ENCODE assay signal across 10 cellular contexts in genomic region chr10:6838118-6838517, GRCh38.
DNase-seq lines count a peak whose midpoint lies in the region; ATAC-seq, FAIRE-seq and TF ChIP-seq lines count a peak whose summit lies in the region.
"Had no signal": no experiment of that assay in that cellular context is flagged by ENCODE, and none has a peak within 500 bp of the region (broad histone marks: within the 10 kb centered on the region; RNA-seq: fewer than 3 reads in every experiment).

No MANE protein-coding gene starts in this region.

- no peaks in the 10 kb centered on the region; the same call in 1 of the 2 replicates for H3K27me3 ChIP-seq in GM06990 (replicated peaks; ENCODE audit: control insufficient read depth, insufficient read depth, low read length)
- H3K27me3 ChIP-seq: tibial artery had no signal

- H3K4me3 Mint-ChIP-seq in activated CD8-positive, alpha-beta T cell treated with anti-CD3 and anti-CD28 coated beads for 36 hours, result no peak overlapping the region

- H3K27ac Mint-ChIP-seq in activated CD8-positive, alpha-beta T cell treated with anti-CD3 and anti-CD28 coated beads for 36 hours, result no peak overlapping the region

- in situ Hi-C loops in KBM-7 (cut with MboI; ENCODE audit: low pct_unique_long_range_greater_than_20kb, low sequenced_read_pairs), result no loop called here

- CTCF ChIA-PET in activated CD8-positive, alpha-beta T cell treated with anti-CD3 and anti-CD28 coated beads for 36 hours (lab: Charles Lee), result interaction anchor here (0.6 to 1.4 kb wide), 3 partner anchors 11 to 37 kb away, joined by 3 to 4 read pairs (median 4); no protein-coding TSS in a partner anchor

- H3K36me3 Mint-ChIP-seq in activated CD8-positive, alpha-beta T cell treated with anti-CD3 and anti-CD28 coated beads for 36 hours (ENCODE audit: low read depth), result no peaks in the 10 kb centered on the region

- no peak overlapping the region for H3K4me3 ChIP-seq in GM06990 (replicated peaks; ENCODE audit: low read depth, low read length)
- H3K4me3 ChIP-seq: tibial artery had no signal

- no peak for DNase-seq in GM06990 (ENCODE audit: extremely low read depth, insufficient read length)
- peak; percentile 32 for DNase-seq in KBM-7
- DNase-seq in activated CD8-positive, alpha-beta T cell treated with anti-CD3 and anti-CD28 coated beads for 36 hours, result peak; percentile 26
- peak; percentile 88 for DNase-seq in myocyte (ENCODE audit: low read depth)
- no peak for DNase-seq in GM19239 (ENCODE audit: insufficient read length, low spot score)
- no peak for DNase-seq in NCI-H2227 (lab: John Stamatoyannopoulos, UW; ENCODE audit: unreplicated experiment)
- no peak for DNase-seq in ecto neural progenitor cell (ENCODE audit: low spot score)
- DNase-seq: left ventricle myocardium superior, NCI-H510A treated with DMSO at 0.1 percent for 48 hours, tibial artery had no signal

- no peak for ATAC-seq in activated CD8-positive, alpha-beta T cell treated with anti-CD3 and anti-CD28 coated beads for 36 hours
- ATAC-seq: left ventricle myocardium superior had no signal

- H3K27me3 Mint-ChIP-seq in activated CD8-positive, alpha-beta T cell treated with anti-CD3 and anti-CD28 coated beads for 36 hours, result no peaks in the 10 kb centered on the region

- no peaks in the 10 kb centered on the region for H3K36me3 ChIP-seq in GM06990 (ENCODE audit: control insufficient read depth, insufficient read depth, low read length)
- H3K36me3 ChIP-seq: tibial artery had no signal

- TF ChIP-seq CTCF in GM06990 (IDR thresholded peaks at IDR 0.05; ENCODE audit: insufficient read depth, low read length, poor library complexity, severe bottlenecking), result peak; percentile 27
- peak; percentile 29 for TF ChIP-seq CTCF in activated CD8-positive, alpha-beta T cell treated with anti-CD3 and anti-CD28 coated beads for 36 hours (IDR thresholded peaks at IDR 0.05)

- H3K4me1 Mint-ChIP-seq in activated CD8-positive, alpha-beta T cell treated with anti-CD3 and anti-CD28 coated beads for 36 hours (ENCODE audit: low read depth), result peaks cover 9% of the 10 kb centered on the region

- H3K9me3 Mint-ChIP-seq in activated CD8-positive, alpha-beta T cell treated with anti-CD3 and anti-CD28 coated beads for 36 hours, result no peaks in the 10 kb centered on the region

- intact Hi-C loops in activated CD8-positive, alpha-beta T cell treated with anti-CD3 and anti-CD28 coated beads for 36 hours (cut with micrococcal nuclease), result no loop called here

- FAIRE-seq in GM19239 (lab: Jason Lieb, UNC), result no peak

- POLR2A ChIA-PET in activated CD8-positive, alpha-beta T cell treated with anti-CD3 and anti-CD28 coated beads for 36 hours (lab: Charles Lee), result no interaction called here

Comparison
In these comparisons a context has a peak if more than half of its experiments do, and no peak if none do; other contexts are left out.
1. DNase-seq: peak in KBM-7 (single experiment), activated CD8-positive, alpha-beta T cell treated with anti-CD3 and anti-CD28 coated beads for 36 hours (single experiment) and myocyte (single experiment); none in GM06990 (single experiment), GM19239 (single experiment), NCI-H2227 (single experiment) and ecto neural progenitor cell (single experiment).